1 cellular context compared by ENCODE assay signal in the genomic region with DNA sequence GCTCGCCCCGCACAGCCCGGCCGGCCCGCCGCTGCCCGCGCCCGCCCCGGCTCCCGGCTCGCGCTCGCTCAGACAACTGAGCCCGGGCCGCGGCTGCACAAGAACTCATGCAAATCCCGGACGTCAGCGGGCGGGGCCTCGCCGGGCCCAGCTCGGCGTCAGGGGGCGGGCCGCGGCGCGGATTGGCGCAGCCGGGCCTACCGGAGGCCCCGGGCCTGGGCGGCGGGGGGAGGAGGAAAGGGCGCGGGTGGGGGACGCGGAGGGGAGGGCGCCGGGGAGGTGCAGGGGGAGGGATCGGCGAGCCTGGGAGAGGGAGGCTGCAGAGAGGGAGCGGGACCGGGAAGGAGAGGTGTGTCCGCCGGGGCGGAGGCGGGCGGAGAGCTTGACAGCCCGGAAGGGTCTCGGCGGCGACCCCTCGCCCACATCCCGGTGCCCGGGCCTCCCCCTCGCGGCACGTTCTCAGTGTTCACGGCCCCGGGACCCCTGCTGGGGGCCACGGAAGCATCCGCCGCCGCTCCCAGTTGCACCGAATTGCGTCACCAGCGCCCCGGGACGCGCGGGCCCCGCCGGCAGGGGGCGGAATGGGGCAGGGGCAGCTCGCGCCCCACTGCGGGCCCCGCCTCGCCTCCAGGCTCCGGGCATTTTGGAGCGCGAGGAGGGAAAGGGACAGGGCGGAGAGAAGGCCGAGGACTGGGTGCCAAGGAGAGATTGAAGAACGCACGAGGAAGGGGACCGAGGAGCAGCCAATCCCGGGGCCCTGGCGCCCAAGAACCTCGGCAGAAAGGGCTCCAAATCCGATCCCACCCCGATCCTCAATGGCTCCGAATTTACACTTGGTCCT.
TF ChIP-seq lines count a peak whose summit lies in the region.

A gene (minus strand): TSS at position 78 of the 841 bp plus-strand sequence. CDS start 189 bp downstream, outside the sequence.

TF ChIP-seq in HepG2, 621 proteins besides CTCF, POLR2A, EP300 and RAD21 (continued from another document and continues in another):
- TF ChIP-seq ZNF256 (CRISPR knock-in tag; conservative IDR thresholded peaks at IDR 0.05) (no peak), SMAD9 (CRISPR knock-in tag; IDR thresholded peaks at IDR 0.05) (no peak), RBFOX2 (IDR thresholded peaks at IDR 0.05; ENCODE audit: low read depth, low read length) (peak; percentile 88), ELF1 (CRISPR knock-in tag; IDR thresholded peaks at IDR 0.05) (0 out of 2 replicates have a peak, but pooled peaks have one; percentile 8), SP2 (CRISPR knock-in tag; IDR thresholded peaks at IDR 0.05) (peak; percentile 51; the same call in 1 of the 2 replicates), PHF5A (CRISPR knock-in tag; IDR thresholded peaks at IDR 0.05; ENCODE audit: low read depth, unreplicated experiment) (no peak), ZNF577 (CRISPR knock-in tag; IDR thresholded peaks at IDR 0.05; ENCODE audit: borderline replicate concordance, low read depth) (no peak), NRL (CRISPR knock-in tag; IDR thresholded peaks at IDR 0.05; ENCODE audit: borderline replicate concordance) (no peak; the same call in 1 of the 2 replicates), ZNF335 (CRISPR knock-in tag; IDR thresholded peaks at IDR 0.05) (no peak), ZNF10 (CRISPR knock-in tag; IDR thresholded peaks at IDR 0.05; ENCODE audit: borderline replicate concordance, low read depth) (no peak), ZNF552 (CRISPR knock-in tag; IDR thresholded peaks at IDR 0.05; ENCODE audit: borderline replicate concordance) (no peak), RARG (CRISPR knock-in tag; IDR thresholded peaks at IDR 0.05; ENCODE audit: low read depth) (no peak), NCOA5 (CRISPR knock-in tag; IDR thresholded peaks at IDR 0.05) (no peak), MXI1 (IDR thresholded peaks at IDR 0.05; ENCODE audit: borderline replicate concordance, low read depth, low read length) (peak; percentile 38; the same call in 1 of the 3 replicates), ZKSCAN8 (CRISPR knock-in tag; IDR thresholded peaks at IDR 0.05; ENCODE audit: borderline replicate concordance) (peak; percentile 78; the same call in 1 of the 2 replicates), MIER2 (CRISPR knock-in tag; IDR thresholded peaks at IDR 0.05) (no peak), SOX6 (IDR thresholded peaks at IDR 0.05) (no peak), SOX6 (CRISPR knock-in tag; IDR thresholded peaks at IDR 0.05) (peak; percentile 66; the same call in 1 of the 2 replicates), ZNF230 (CRISPR knock-in tag; IDR thresholded peaks at IDR 0.05) (peak; percentile 60; the same call in 1 of the 2 replicates), ZNF614 (CRISPR knock-in tag; IDR thresholded peaks at IDR 0.05; ENCODE audit: borderline replicate concordance) (peak; percentile 76; the same call in 1 of the 2 replicates), HIVEP1 (CRISPR knock-in tag; IDR thresholded peaks at IDR 0.05) (peak; percentile 18; the same call in 1 of the 2 replicates)
- TF ChIP-seq, protein P1, sequence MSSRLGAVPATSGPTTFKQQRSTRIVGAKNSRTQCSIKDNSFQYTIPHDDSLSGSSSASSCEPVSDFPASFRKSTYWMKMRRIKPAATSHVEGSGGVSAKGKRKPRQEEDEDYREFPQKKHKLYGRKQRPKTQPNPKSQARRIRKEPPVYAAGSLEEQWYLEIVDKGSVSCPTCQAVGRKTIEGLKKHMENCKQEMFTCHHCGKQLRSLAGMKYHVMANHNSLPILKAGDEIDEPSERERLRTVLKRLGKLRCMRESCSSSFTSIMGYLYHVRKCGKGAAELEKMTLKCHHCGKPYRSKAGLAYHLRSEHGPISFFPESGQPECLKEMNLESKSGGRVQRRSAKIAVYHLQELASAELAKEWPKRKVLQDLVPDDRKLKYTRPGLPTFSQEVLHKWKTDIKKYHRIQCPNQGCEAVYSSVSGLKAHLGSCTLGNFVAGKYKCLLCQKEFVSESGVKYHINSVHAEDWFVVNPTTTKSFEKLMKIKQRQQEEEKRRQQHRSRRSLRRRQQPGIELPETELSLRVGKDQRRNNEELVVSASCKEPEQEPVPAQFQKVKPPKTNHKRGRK (CRISPR knock-in tag; IDR thresholded peaks at IDR 0.05) = 0 out of 2 replicates have a peak, but pooled peaks have one; percentile 74
- TF ChIP-seq, protein P2, sequence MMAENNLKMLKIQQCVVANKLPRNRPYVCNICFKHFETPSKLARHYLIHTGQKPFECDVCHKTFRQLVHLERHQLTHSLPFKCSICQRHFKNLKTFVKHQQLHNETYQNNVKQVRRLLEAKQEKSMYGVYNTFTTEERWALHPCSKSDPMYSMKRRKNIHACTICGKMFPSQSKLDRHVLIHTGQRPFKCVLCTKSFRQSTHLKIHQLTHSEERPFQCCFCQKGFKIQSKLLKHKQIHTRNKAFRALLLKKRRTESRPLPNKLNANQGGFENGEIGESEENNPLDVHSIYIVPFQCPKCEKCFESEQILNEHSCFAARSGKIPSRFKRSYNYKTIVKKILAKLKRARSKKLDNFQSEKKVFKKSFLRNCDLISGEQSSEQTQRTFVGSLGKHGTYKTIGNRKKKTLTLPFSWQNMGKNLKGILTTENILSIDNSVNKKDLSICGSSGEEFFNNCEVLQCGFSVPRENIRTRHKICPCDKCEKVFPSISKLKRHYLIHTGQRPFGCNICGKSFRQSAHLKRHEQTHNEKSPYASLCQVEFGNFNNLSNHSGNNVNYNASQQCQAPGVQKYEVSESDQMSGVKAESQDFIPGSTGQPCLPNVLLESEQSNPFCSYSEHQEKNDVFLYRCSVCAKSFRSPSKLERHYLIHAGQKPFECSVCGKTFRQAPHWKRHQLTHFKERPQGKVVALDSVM (CRISPR knock-in tag; IDR thresholded peaks at IDR 0.05) = peak; percentile 84
- TF ChIP-seq, protein P3, sequence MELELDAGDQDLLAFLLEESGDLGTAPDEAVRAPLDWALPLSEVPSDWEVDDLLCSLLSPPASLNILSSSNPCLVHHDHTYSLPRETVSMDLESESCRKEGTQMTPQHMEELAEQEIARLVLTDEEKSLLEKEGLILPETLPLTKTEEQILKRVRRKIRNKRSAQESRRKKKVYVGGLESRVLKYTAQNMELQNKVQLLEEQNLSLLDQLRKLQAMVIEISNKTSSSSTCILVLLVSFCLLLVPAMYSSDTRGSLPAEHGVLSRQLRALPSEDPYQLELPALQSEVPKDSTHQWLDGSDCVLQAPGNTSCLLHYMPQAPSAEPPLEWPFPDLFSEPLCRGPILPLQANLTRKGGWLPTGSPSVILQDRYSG (CRISPR knock-in tag; IDR thresholded peaks at IDR 0.05) = no peak; the same call in 1 of the 2 replicates
- TF ChIP-seq, protein P4, sequence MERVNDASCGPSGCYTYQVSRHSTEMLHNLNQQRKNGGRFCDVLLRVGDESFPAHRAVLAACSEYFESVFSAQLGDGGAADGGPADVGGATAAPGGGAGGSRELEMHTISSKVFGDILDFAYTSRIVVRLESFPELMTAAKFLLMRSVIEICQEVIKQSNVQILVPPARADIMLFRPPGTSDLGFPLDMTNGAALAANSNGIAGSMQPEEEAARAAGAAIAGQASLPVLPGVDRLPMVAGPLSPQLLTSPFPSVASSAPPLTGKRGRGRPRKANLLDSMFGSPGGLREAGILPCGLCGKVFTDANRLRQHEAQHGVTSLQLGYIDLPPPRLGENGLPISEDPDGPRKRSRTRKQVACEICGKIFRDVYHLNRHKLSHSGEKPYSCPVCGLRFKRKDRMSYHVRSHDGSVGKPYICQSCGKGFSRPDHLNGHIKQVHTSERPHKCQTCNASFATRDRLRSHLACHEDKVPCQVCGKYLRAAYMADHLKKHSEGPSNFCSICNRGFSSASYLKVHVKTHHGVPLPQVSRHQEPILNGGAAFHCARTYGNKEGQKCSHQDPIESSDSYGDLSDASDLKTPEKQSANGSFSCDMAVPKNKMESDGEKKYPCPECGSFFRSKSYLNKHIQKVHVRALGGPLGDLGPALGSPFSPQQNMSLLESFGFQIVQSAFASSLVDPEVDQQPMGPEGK (CRISPR knock-in tag; IDR thresholded peaks at IDR 0.05) = peak; percentile 98
- TF ChIP-seq, protein P5, sequence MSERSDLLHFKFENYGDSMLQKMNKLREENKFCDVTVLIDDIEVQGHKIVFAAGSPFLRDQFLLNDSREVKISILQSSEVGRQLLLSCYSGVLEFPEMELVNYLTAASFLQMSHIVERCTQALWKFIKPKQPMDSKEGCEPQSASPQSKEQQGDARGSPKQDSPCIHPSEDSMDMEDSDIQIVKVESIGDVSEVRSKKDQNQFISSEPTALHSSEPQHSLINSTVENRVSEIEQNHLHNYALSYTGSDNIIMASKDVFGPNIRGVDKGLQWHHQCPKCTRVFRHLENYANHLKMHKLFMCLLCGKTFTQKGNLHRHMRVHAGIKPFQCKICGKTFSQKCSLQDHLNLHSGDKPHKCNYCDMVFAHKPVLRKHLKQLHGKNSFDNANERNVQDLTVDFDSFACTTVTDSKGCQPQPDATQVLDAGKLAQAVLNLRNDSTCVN (CRISPR knock-in tag; IDR thresholded peaks at IDR 0.05; ENCODE audit: borderline replicate concordance) = 0 out of 2 replicates have a peak, but pooled peaks have one; percentile 75
- TF ChIP-seq, protein P6, sequence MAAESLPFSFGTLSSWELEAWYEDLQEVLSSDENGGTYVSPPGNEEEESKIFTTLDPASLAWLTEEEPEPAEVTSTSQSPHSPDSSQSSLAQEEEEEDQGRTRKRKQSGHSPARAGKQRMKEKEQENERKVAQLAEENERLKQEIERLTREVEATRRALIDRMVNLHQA (CRISPR knock-in tag; IDR thresholded peaks at IDR 0.05) = peak; percentile 98
- TF ChIP-seq, protein P7, sequence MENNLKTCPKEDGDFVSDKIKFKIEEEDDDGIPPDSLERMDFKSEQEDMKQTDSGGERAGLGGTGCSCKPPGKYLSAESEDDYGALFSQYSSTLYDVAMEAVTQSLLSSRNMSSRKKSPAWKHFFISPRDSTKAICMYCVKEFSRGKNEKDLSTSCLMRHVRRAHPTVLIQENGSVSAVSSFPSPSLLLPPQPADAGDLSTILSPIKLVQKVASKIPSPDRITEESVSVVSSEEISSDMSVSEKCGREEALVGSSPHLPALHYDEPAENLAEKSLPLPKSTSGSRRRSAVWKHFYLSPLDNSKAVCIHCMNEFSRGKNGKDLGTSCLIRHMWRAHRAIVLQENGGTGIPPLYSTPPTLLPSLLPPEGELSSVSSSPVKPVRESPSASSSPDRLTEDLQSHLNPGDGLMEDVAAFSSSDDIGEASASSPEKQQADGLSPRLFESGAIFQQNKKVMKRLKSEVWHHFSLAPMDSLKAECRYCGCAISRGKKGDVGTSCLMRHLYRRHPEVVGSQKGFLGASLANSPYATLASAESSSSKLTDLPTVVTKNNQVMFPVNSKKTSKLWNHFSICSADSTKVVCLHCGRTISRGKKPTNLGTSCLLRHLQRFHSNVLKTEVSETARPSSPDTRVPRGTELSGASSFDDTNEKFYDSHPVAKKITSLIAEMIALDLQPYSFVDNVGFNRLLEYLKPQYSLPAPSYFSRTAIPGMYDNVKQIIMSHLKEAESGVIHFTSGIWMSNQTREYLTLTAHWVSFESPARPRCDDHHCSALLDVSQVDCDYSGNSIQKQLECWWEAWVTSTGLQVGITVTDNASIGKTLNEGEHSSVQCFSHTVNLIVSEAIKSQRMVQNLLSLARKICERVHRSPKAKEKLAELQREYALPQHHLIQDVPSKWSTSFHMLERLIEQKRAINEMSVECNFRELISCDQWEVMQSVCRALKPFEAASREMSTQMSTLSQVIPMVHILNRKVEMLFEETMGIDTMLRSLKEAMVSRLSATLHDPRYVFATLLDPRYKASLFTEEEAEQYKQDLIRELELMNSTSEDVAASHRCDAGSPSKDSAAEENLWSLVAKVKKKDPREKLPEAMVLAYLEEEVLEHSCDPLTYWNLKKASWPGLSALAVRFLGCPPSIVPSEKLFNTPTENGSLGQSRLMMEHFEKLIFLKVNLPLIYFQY (CRISPR knock-in tag; IDR thresholded peaks at IDR 0.05; ENCODE audit: borderline replicate concordance) = no peak; the same call in 1 of the 2 replicates
- TF ChIP-seq, protein P8, sequence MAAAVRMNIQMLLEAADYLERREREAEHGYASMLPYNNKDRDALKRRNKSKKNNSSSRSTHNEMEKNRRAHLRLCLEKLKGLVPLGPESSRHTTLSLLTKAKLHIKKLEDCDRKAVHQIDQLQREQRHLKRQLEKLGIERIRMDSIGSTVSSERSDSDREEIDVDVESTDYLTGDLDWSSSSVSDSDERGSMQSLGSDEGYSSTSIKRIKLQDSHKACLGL (CRISPR knock-in tag; IDR thresholded peaks at IDR 0.05) = peak; percentile 29; the same call in 1 of the 2 replicates
- TF ChIP-seq, protein P9, sequence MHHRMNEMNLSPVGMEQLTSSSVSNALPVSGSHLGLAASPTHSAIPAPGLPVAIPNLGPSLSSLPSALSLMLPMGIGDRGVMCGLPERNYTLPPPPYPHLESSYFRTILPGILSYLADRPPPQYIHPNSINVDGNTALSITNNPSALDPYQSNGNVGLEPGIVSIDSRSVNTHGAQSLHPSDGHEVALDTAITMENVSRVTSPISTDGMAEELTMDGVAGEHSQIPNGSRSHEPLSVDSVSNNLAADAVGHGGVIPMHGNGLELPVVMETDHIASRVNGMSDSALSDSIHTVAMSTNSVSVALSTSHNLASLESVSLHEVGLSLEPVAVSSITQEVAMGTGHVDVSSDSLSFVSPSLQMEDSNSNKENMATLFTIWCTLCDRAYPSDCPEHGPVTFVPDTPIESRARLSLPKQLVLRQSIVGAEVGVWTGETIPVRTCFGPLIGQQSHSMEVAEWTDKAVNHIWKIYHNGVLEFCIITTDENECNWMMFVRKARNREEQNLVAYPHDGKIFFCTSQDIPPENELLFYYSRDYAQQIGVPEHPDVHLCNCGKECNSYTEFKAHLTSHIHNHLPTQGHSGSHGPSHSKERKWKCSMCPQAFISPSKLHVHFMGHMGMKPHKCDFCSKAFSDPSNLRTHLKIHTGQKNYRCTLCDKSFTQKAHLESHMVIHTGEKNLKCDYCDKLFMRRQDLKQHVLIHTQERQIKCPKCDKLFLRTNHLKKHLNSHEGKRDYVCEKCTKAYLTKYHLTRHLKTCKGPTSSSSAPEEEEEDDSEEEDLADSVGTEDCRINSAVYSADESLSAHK (CRISPR knock-in tag; IDR thresholded peaks at IDR 0.05; ENCODE audit: borderline replicate concordance) = no peak
- TF ChIP-seq, protein P10, sequence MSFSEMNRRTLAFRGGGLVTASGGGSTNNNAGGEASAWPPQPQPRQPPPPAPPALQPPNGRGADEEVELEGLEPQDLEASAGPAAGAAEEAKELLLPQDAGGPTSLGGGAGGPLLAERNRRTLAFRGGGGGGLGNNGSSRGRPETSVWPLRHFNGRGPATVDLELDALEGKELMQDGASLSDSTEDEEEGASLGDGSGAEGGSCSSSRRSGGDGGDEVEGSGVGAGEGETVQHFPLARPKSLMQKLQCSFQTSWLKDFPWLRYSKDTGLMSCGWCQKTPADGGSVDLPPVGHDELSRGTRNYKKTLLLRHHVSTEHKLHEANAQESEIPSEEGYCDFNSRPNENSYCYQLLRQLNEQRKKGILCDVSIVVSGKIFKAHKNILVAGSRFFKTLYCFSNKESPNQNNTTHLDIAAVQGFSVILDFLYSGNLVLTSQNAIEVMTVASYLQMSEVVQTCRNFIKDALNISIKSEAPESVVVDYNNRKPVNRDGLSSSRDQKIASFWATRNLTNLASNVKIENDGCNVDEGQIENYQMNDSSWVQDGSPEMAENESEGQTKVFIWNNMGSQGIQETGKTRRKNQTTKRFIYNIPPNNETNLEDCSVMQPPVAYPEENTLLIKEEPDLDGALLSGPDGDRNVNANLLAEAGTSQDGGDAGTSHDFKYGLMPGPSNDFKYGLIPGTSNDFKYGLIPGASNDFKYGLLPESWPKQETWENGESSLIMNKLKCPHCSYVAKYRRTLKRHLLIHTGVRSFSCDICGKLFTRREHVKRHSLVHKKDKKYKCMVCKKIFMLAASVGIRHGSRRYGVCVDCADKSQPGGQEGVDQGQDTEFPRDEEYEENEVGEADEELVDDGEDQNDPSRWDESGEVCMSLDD (CRISPR knock-in tag; IDR thresholded peaks at IDR 0.05; ENCODE audit: borderline replicate concordance) = peak; percentile 84
- TF ChIP-seq, protein P11, sequence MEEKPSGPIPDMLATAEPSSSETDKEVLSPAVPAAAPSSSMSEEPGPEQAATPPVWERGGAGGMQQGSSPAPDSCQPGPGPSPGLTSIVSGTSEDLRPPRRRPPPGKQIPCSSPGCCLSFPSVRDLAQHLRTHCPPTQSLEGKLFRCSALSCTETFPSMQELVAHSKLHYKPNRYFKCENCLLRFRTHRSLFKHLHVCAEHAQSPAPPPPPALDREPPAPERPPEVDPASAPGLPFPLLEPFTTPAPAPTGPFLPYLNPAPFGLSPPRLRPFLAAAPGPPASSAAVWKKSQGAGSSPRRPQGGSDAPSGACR (CRISPR knock-in tag; IDR thresholded peaks at IDR 0.05) = 0 out of 2 replicates have a peak, but pooled peaks have one; percentile 23
